ENCODE assay signal across 9 cellular contexts in genomic region chr2:232632229-232632903, GRCh38. TPM values are rescaled to one million over a fixed set of nuclear protein-coding genes. Genes with fewer than 3 reads are reported as not detected.
DNase-seq lines count a peak whose midpoint lies in the region; ATAC-seq and TF ChIP-seq lines count a peak whose summit lies in the region.
"Had no signal": no experiment of that assay in that cellular context is flagged by ENCODE, and none has a peak within 500 bp of the region (broad histone marks: within the 10 kb centered on the region; RNA-seq: fewer than 3 reads in every experiment).

No MANE protein-coding gene starts in this region.

- H3K4me3 ChIP-seq in AG04449 (ENCODE audit: low read depth, low read length) (peak overlapping the region; percentile 59), dorsolateral prefrontal cortex (peak overlapping the region; percentile 41 to 93 (median 77))

- ATAC-seq in GM19455 (IDR thresholded peaks at IDR 0.05; ENCODE audit: unreplicated experiment) (no peak), GM18498 (IDR thresholded peaks at IDR 0.05; ENCODE audit: unreplicated experiment) (no peak), GM21390 (IDR thresholded peaks at IDR 0.05; ENCODE audit: unreplicated experiment) (no peak)

- peaks cover 21% of the 10 kb centered on the region for H3K4me1 Mint-ChIP-seq in nephron progenitor cell

- CTCF ChIA-PET in AG04449 (lab: Yijun Ruan, JAX): interaction anchor here (1.5 to 4.6 kb wide), 4 partner anchors 20 to 36 kb away, joined by 3 to 14 read pairs (median 10); no protein-coding TSS in a partner anchor

- peaks cover 35% of the 10 kb centered on the region for H3K27me3 Mint-ChIP-seq in nephron progenitor cell (ENCODE audit: low read depth, poor library complexity)

- intact Hi-C loops in dorsolateral prefrontal cortex (cut with DNase I): loop anchor here (2.0 to 5.0 kb wide), 2 partner anchors 22 to 35 kb away; no protein-coding TSS in a partner anchor

- POLR2A ChIA-PET in AG04449 (lab: Yijun Ruan, JAX): no interaction called here

- H3K36me3 Mint-ChIP-seq in nephron progenitor cell (ENCODE audit: low read depth): peaks cover 3% of the 10 kb centered on the region

- DNase-seq in AG04449 (ENCODE audit: low read depth, low spot score) (no peak), HuH-7 (ENCODE audit: low spot score) (peak; percentile 37), dorsolateral prefrontal cortex (no peak), nephron progenitor cell (no peak), D341Med (ENCODE audit: low spot score) (no peak)
- DNase-seq: NCI-H2171 had no signal

- H3K9me3 Mint-ChIP-seq in nephron progenitor cell: no peaks in the 10 kb centered on the region

- peaks cover 0 to 61% (median 10%) of the 10 kb centered on the region in 45 donors for H3K27me3 ChIP-seq in dorsolateral prefrontal cortex

- H3K4me3 Mint-ChIP-seq in nephron progenitor cell: peak overlapping the region; percentile 77

- TF ChIP-seq CTCF in AG04449 (IDR thresholded peaks at IDR 0.05; ENCODE audit: insufficient read depth, low read length, missing control alignments): no peak
- no peak for TF ChIP-seq CTCF in dorsolateral prefrontal cortex (IDR thresholded peaks at IDR 0.05 in 54 of 56, conservative IDR thresholded peaks at IDR 0.05 in 2 of 56; ENCODE audit: low read depth in 1 of 56, partially characterized antibody in 56 of 56)
- no peak for TF ChIP-seq CTCF in nephron progenitor cell (IDR thresholded peaks at IDR 0.05)

- H3K27ac Mint-ChIP-seq in nephron progenitor cell: no peak overlapping the region

- H3K27ac ChIP-seq in dorsolateral prefrontal cortex: peak overlapping the region; percentile 71 to 99 (median 94)

RNA-seq across cellular contexts. Expression of gene EFHD1, which starts 1.0 kb away (rescaled TPM):
- total RNA-seq in dorsolateral prefrontal cortex: 100 to 1,000 TPM in 103 of 120 experiments, 10 to 100 TPM in 17; 50.7 to 624 (median 173) TPM
